In the genomic region with DNA sequence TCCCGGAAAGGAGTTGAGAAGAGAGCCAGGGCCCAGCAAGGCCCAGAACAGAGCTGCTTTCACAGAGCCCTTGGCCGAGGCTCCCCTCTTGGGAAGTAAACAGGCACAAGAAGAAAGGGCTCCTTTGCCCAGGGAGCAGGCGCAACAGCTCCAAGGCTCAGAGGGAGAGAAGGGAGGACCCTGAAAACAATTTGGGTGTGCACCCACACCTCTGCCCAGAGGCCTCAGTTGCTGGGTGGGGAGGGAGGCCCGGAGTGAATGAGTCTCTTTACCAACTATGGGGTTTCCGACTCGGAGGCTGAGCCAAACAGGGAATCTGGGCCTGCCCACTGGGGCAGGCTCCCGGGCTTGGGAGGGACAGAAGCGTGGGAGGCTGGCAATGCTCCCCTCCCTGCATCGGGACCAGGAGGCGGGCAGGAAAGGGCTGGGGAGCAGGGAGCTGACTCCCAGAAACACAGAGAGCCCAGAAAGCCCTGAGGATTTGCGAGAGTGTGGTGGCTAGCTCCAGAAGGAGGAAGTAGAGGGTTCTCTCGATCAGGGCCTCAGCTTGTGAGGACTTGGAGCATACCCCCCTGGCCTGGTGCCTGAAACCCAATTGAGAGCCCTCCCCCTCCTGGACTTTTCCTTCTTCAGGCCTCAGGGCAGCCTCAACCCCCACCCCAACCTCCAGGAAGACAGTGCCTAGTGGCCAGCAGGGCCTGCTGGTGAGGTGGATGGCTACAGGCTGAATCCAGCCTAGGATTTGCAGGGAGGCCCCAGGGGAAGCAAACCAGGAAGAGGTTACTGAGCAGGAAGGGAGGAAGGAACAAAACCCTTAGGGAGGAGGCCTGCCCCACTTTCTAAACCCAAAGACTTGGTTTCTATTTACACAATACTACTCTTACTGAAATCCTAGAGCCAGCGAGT, we compare ENCODE assay signal across 8 cellular contexts. TPM values are rescaled to one million over a fixed set of nuclear protein-coding genes. Genes with fewer than 3 reads are reported as not detected.
DNase-seq lines count a peak whose midpoint lies in the region; ATAC-seq and FAIRE-seq lines count a peak whose summit lies in the region.

No MANE protein-coding gene starts in this region.

- peaks cover 73% of the 10 kb centered on the region for H3K4me1 Mint-ChIP-seq in activated naive CD4-positive, alpha-beta T cell treated with anti-CD3 and anti-CD28 coated beads, Interleukin-2, amount 10 ng/mL, durations not matched to agents 7 days and 5 days

- no peak for ATAC-seq in HG03457 (IDR thresholded peaks at IDR 0.05; ENCODE audit: unreplicated experiment)

- peak overlapping the region; percentile 78 for H4K8ac ChIP-seq in neuronal stem cell (ENCODE audit: low read depth, low read length)

- H3K27ac ChIP-seq in neuronal stem cell (replicated peaks; ENCODE audit: low read length): no peak overlapping the region

- H2BK5ac ChIP-seq in neuronal stem cell (ENCODE audit: low read length): peak overlapping the region; percentile 63

- no peak overlapping the region for H3K9ac ChIP-seq in neuronal stem cell (ENCODE audit: low read depth, low read length, poor library complexity)

- no peaks in the 10 kb centered on the region for H3K9me3 ChIP-seq in neuronal stem cell (replicated peaks in 1 of 2; ENCODE audit: control insufficient read depth in 2 of 2, insufficient read depth in 1 of 2, low read depth in 1 of 2, low read length in 2 of 2)

- FAIRE-seq in frontal cortex (lab: Jason Lieb, UNC): no peak

- no peak overlapping the region for H3K23ac ChIP-seq in neuronal stem cell (ENCODE audit: low read depth, low read length, poor library complexity)

- peaks cover 3% of the 10 kb centered on the region for H3K36me3 Mint-ChIP-seq in activated naive CD4-positive, alpha-beta T cell treated with anti-CD3 and anti-CD28 coated beads, Interleukin-2, amount 10 ng/mL, durations not matched to agents 7 days and 5 days

- peaks cover 2% of the 10 kb centered on the region for H3K79me1 ChIP-seq in neuronal stem cell (ENCODE audit: low read depth, low read length)

- no CpG with 5 or more reads among the region's 13 CpGs for WGBS in neuronal stem cell (ENCODE audit: extremely low coverage in 2 of 2, insufficient read length in 2 of 2, insufficient replicate concordance in 1 of 2), 2 donors

- H3K14ac ChIP-seq in neuronal stem cell (ENCODE audit: low read length): no peak overlapping the region

- CTCF ChIA-PET in activated naive CD4-positive, alpha-beta T cell treated with anti-CD3 and anti-CD28 coated beads, Interleukin-2, amount 10 ng/mL, durations not matched to agents 7 days and 5 days (lab: Charles Lee): interaction anchor here (1.1 to 9.0 kb wide), 8 partner anchors 17 to 395 kb away, joined by 3 to 126 read pairs (median 5); partner anchors contain the start of genes SLC29A3 and VSIR

- DNase-seq in Ammon's horn (ENCODE audit: low spot score) (peak; percentile 91), Kasumi-1 (lab: John Stamatoyannopoulos, UW) (peak; percentile 95), frontal cortex (ENCODE audit: low spot score in 2 of 2) (peak; percentile 77 to 78), neuronal stem cell (ENCODE audit: low spot score) (no peak)
- peak; percentile 45 for DNase-seq in activated naive CD4-positive, alpha-beta T cell treated with anti-CD3 and anti-CD28 coated beads, Interleukin-2, amount 10 ng/mL, durations not matched to agents 7 days and 5 days
- DNase-seq in effector CD8-positive, alpha-beta T cell (lab: John Stamatoyannopoulos, UW): no peak
- DNase-seq in NK-92 treated with Interleukin-12 subunit alpha and Interleukin-12 subunit beta, amount 100 ng/mL, for 24 hours (lab: John Stamatoyannopoulos, UW): no peak

- peaks cover 0 to 8% of the 10 kb centered on the region in 2 donors for H3K4me1 ChIP-seq in neuronal stem cell (ENCODE audit: control insufficient read depth in 2 of 2, insufficient read depth in 1 of 2, low read depth in 1 of 2, low read length in 2 of 2)

- H3K18ac ChIP-seq in neuronal stem cell (ENCODE audit: low read length): peak overlapping the region; percentile 90

- H2BK12ac ChIP-seq in neuronal stem cell (ENCODE audit: low read length): no peak overlapping the region

- peak overlapping the region; percentile 54 for H2BK15ac ChIP-seq in neuronal stem cell (ENCODE audit: low read length)

- no peak overlapping the region for H3K4ac ChIP-seq in neuronal stem cell (ENCODE audit: low read length)

- peaks cover 0 to 11% (median 0%) of the 10 kb centered on the region in 3 experiments for H3K27me3 ChIP-seq in neuronal stem cell (ENCODE audit: control insufficient read depth in 3 of 3, insufficient read depth in 3 of 3, low read depth in 1 of 3, low read length in 3 of 3)

- no peaks in the 10 kb centered on the region for H3K36me3 ChIP-seq in neuronal stem cell (replicated peaks in 1 of 2; ENCODE audit: control insufficient read depth in 2 of 2, insufficient read depth in 2 of 2, low read length in 2 of 2)

- H3K4me3 Mint-ChIP-seq in activated naive CD4-positive, alpha-beta T cell treated with anti-CD3 and anti-CD28 coated beads, Interleukin-2, amount 10 ng/mL, durations not matched to agents 7 days and 5 days: peak overlapping the region; percentile 65

- peak overlapping the region; percentile 73 for H2AK5ac ChIP-seq in neuronal stem cell (ENCODE audit: low read depth, low read length)

- H4K91ac ChIP-seq in neuronal stem cell (ENCODE audit: low read depth, low read length, poor library complexity): no peak overlapping the region

- H3K4me3 ChIP-seq in neuronal stem cell (ENCODE audit: low read length in 2 of 2): no peak overlapping the region

- H3K27me3 Mint-ChIP-seq in activated naive CD4-positive, alpha-beta T cell treated with anti-CD3 and anti-CD28 coated beads, Interleukin-2, amount 10 ng/mL, durations not matched to agents 7 days and 5 days: no peaks in the 10 kb centered on the region

- H2BK120ac ChIP-seq in neuronal stem cell (ENCODE audit: low read depth, low read length): no peak overlapping the region

- H3K27ac Mint-ChIP-seq in activated naive CD4-positive, alpha-beta T cell treated with anti-CD3 and anti-CD28 coated beads, Interleukin-2, amount 10 ng/mL, durations not matched to agents 7 days and 5 days: peak overlapping the region; percentile 94

- H2AFZ ChIP-seq in neuronal stem cell (ENCODE audit: low read length): peak overlapping the region; percentile 49

- H3K4me2 ChIP-seq in neuronal stem cell (ENCODE audit: insufficient read depth, low read length, poor library complexity, severe bottlenecking): no peak overlapping the region

- no peaks in the 10 kb centered on the region for H3K9me3 Mint-ChIP-seq in activated naive CD4-positive, alpha-beta T cell treated with anti-CD3 and anti-CD28 coated beads, Interleukin-2, amount 10 ng/mL, durations not matched to agents 7 days and 5 days

RNA-seq across cellular contexts. Expression of gene C10orf105, which starts 6.2 kb away (rescaled TPM):
- not detected for total RNA-seq in frontal cortex
- 1.4 TPM for polyA plus RNA-seq in neuronal stem cell (2013, experiment 1 of 2)
- polyA plus RNA-seq in neuronal stem cell (2013, experiment 2 of 2): 1.3 TPM

RNA-seq across cellular contexts. Expression of gene VSIR, which starts 59.9 kb away (rescaled TPM):
- total RNA-seq in frontal cortex: 2.0 TPM
- 0.29 TPM for polyA plus RNA-seq in neuronal stem cell (2013, experiment 1 of 2)
- polyA plus RNA-seq in neuronal stem cell (2013, experiment 2 of 2): 0.48 TPM

Comparison
In these comparisons a context has a peak if more than half of its experiments do, and no peak if none do; other contexts are left out.
1. DNase-seq: peak in Ammon's horn (single experiment), Kasumi-1 (2 of 2), activated naive CD4-positive, alpha-beta T cell treated with anti-CD3 and anti-CD28 coated beads, Interleukin-2, amount 10 ng/mL, durations not matched to agents 7 days and 5 days (single experiment) and frontal cortex (2 of 2); none in neuronal stem cell (single experiment), effector CD8-positive, alpha-beta T cell (single experiment) and NK-92 treated with Interleukin-12 subunit alpha and Interleukin-12 subunit beta, amount 100 ng/mL, for 24 hours (single experiment).